ENCODE assay signal across 1 cellular context in the genomic region with DNA sequence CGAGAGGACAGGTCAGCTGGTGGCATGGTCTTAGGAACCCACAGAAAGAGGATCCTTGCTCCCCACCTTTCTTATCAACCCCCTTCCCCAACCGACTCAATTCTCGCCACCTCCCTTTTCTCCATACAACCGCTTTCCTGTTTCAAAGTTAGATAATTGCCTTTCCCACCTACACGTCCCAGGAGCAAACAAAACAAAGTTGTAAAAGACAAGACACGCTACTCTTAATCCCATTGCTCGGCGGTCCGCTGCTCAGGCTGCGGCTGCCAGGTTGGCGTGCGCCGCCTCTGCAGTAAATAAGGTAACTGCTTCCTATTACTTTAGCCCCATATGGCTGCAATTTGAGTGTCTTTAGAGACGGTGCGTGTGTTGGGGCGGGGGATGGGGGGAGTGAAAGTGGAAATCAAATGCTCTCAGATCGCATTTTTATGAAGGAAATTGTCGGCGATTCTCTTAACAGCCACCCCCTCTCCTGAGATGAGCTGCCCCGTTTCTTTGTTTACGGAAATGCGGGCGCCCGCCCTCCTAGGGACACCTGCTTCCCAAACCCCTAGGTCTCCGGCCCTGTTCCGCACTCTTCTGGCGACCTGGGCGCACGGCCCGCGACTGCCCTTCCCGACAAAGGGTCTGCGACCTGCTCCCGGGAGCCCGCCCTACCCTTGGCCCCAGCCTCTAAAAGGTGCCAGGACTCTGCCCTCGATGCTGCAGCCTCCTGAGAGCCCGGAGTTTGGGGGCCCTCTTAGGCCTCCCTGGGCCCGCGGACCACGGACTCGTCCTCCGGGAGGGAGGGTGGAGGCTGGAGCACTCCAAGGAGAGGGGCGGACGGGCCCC.
TF ChIP-seq lines count a peak whose summit lies in the region.

No MANE protein-coding gene starts in this region.

TF ChIP-seq in HepG2, 621 proteins besides CTCF, POLR2A, EP300 and RAD21 (continues in another document):
- TF ChIP-seq RBFOX2 (IDR thresholded peaks at IDR 0.05; ENCODE audit: low read depth, low read length) = no peak
- TF ChIP-seq ZNF589 (CRISPR knock-in tag; conservative IDR thresholded peaks at IDR 0.05) = no peak
- TF ChIP-seq ESRRA (CRISPR knock-in tag; IDR thresholded peaks at IDR 0.05; ENCODE audit: low read depth) = no peak
- TF ChIP-seq ZNF672 (CRISPR knock-in tag; IDR thresholded peaks at IDR 0.05) = no peak
- no peak for TF ChIP-seq ELK4 (CRISPR knock-in tag; IDR thresholded peaks at IDR 0.05; ENCODE audit: borderline replicate concordance)
- TF ChIP-seq, protein P1, sequence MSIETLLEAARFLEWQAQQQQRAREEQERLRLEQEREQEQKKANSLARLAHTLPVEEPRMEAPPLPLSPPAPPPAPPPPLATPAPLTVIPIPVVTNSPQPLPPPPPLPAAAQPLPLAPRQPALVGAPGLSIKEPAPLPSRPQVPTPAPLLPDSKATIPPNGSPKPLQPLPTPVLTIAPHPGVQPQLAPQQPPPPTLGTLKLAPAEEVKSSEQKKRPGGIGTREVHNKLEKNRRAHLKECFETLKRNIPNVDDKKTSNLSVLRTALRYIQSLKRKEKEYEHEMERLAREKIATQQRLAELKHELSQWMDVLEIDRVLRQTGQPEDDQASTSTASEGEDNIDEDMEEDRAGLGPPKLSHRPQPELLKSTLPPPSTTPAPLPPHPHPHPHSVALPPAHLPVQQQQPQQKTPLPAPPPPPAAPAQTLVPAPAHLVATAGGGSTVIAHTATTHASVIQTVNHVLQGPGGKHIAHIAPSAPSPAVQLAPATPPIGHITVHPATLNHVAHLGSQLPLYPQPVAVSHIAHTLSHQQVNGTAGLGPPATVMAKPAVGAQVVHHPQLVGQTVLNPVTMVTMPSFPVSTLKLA (IDR thresholded peaks at IDR 0.05) = no peak
- TF ChIP-seq, protein P2, sequence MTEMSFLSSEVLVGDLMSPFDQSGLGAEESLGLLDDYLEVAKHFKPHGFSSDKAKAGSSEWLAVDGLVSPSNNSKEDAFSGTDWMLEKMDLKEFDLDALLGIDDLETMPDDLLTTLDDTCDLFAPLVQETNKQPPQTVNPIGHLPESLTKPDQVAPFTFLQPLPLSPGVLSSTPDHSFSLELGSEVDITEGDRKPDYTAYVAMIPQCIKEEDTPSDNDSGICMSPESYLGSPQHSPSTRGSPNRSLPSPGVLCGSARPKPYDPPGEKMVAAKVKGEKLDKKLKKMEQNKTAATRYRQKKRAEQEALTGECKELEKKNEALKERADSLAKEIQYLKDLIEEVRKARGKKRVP (CRISPR knock-in tag; IDR thresholded peaks at IDR 0.05) = no peak
- no peak for TF ChIP-seq HOXA7 (CRISPR knock-in tag; IDR thresholded peaks at IDR 0.05)
- TF ChIP-seq, protein P3, sequence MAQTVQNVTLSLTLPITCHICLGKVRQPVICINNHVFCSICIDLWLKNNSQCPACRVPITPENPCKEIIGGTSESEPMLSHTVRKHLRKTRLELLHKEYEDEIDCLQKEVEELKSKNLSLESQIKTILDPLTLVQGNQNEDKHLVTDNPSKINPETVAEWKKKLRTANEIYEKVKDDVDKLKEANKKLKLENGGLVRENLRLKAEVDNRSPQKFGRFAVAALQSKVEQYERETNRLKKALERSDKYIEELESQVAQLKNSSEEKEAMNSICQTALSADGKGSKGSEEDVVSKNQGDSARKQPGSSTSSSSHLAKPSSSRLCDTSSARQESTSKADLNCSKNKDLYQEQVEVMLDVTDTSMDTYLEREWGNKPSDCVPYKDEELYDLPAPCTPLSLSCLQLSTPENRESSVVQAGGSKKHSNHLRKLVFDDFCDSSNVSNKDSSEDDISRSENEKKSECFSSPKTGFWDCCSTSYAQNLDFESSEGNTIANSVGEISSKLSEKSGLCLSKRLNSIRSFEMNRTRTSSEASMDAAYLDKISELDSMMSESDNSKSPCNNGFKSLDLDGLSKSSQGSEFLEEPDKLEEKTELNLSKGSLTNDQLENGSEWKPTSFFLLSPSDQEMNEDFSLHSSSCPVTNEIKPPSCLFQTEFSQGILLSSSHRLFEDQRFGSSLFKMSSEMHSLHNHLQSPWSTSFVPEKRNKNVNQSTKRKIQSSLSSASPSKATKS (CRISPR knock-in tag; IDR thresholded peaks at IDR 0.05) = no peak
- no peak for TF ChIP-seq STAG1 (CRISPR knock-in tag; IDR thresholded peaks at IDR 0.05)
- TF ChIP-seq HMG20B (CRISPR knock-in tag; conservative IDR thresholded peaks at IDR 0.05) = no peak
- no peak for TF ChIP-seq BCL6 (CRISPR knock-in tag; IDR thresholded peaks at IDR 0.05)
- no peak for TF ChIP-seq CEBPG (CRISPR knock-in tag; IDR thresholded peaks at IDR 0.05)
- TF ChIP-seq ZNF331 (CRISPR knock-in tag; IDR thresholded peaks at IDR 0.05) = no peak
- TF ChIP-seq ZNF879 (CRISPR knock-in tag; IDR thresholded peaks at IDR 0.05) = 0 out of 2 replicates have a peak, but pooled peaks have one; percentile 42
- TF ChIP-seq, protein P4, sequence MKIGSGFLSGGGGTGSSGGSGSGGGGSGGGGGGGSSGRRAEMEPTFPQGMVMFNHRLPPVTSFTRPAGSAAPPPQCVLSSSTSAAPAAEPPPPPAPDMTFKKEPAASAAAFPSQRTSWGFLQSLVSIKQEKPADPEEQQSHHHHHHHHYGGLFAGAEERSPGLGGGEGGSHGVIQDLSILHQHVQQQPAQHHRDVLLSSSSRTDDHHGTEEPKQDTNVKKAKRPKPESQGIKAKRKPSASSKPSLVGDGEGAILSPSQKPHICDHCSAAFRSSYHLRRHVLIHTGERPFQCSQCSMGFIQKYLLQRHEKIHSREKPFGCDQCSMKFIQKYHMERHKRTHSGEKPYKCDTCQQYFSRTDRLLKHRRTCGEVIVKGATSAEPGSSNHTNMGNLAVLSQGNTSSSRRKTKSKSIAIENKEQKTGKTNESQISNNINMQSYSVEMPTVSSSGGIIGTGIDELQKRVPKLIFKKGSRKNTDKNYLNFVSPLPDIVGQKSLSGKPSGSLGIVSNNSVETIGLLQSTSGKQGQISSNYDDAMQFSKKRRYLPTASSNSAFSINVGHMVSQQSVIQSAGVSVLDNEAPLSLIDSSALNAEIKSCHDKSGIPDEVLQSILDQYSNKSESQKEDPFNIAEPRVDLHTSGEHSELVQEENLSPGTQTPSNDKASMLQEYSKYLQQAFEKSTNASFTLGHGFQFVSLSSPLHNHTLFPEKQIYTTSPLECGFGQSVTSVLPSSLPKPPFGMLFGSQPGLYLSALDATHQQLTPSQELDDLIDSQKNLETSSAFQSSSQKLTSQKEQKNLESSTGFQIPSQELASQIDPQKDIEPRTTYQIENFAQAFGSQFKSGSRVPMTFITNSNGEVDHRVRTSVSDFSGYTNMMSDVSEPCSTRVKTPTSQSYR (CRISPR knock-in tag; IDR thresholded peaks at IDR 0.05; ENCODE audit: borderline replicate concordance) = no peak
- TF ChIP-seq, protein P5, sequence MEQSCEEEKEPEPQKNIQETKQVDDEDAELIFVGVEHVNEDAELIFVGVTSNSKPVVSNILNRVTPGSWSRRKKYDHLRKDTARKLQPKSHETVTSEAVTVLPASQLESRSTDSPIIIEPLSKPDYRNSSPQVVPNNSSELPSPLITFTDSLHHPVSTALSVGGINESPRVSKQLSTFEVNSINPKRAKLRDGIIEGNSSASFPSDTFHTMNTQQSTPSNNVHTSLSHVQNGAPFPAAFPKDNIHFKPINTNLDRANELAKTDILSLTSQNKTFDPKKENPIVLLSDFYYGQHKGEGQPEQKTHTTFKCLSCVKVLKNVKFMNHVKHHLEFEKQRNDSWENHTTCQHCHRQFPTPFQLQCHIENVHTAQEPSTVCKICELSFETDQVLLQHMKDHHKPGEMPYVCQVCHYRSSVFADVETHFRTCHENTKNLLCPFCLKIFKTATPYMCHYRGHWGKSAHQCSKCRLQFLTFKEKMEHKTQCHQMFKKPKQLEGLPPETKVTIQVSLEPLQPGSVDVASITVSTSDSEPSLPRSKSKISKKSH (CRISPR knock-in tag; IDR thresholded peaks at IDR 0.05; ENCODE audit: borderline replicate concordance) = no peak
- TF ChIP-seq ARNTL (CRISPR knock-in tag; IDR thresholded peaks at IDR 0.05) = no peak
- TF ChIP-seq REXO4 (CRISPR knock-in tag; IDR thresholded peaks at IDR 0.05; ENCODE audit: borderline replicate concordance) = no peak
- no peak; the same call in 1 of the 2 replicates for TF ChIP-seq THAP7 (CRISPR knock-in tag; IDR thresholded peaks at IDR 0.05)
- TF ChIP-seq, protein P6, sequence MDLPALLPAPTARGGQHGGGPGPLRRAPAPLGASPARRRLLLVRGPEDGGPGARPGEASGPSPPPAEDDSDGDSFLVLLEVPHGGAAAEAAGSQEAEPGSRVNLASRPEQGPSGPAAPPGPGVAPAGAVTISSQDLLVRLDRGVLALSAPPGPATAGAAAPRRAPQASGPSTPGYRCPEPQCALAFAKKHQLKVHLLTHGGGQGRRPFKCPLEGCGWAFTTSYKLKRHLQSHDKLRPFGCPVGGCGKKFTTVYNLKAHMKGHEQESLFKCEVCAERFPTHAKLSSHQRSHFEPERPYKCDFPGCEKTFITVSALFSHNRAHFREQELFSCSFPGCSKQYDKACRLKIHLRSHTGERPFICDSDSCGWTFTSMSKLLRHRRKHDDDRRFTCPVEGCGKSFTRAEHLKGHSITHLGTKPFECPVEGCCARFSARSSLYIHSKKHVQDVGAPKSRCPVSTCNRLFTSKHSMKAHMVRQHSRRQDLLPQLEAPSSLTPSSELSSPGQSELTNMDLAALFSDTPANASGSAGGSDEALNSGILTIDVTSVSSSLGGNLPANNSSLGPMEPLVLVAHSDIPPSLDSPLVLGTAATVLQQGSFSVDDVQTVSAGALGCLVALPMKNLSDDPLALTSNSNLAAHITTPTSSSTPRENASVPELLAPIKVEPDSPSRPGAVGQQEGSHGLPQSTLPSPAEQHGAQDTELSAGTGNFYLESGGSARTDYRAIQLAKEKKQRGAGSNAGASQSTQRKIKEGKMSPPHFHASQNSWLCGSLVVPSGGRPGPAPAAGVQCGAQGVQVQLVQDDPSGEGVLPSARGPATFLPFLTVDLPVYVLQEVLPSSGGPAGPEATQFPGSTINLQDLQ (CRISPR knock-in tag; IDR thresholded peaks at IDR 0.05) = no peak
- TF ChIP-seq FOXA1 (IDR thresholded peaks at IDR 0.05) = no peak
- no peak; the same call in 1 of the 2 replicates for TF ChIP-seq FOXA1 (CRISPR knock-in tag; IDR thresholded peaks at IDR 0.05)
- TF ChIP-seq ZNF256 (CRISPR knock-in tag; conservative IDR thresholded peaks at IDR 0.05) = no peak
- no peak for TF ChIP-seq SSRP1 (CRISPR knock-in tag; IDR thresholded peaks at IDR 0.05)
- no peak for TF ChIP-seq ZNF142 (CRISPR knock-in tag; IDR thresholded peaks at IDR 0.05)
- TF ChIP-seq NRL (CRISPR knock-in tag; IDR thresholded peaks at IDR 0.05; ENCODE audit: borderline replicate concordance) = no peak
- TF ChIP-seq ZNF24 (IDR thresholded peaks at IDR 0.05) = no peak
- TF ChIP-seq ZNF678 (CRISPR knock-in tag; IDR thresholded peaks at IDR 0.05) = no peak
- TF ChIP-seq KDM5A (IDR thresholded peaks at IDR 0.05; ENCODE audit: borderline replicate concordance, low read length) = no peak
- no peak for TF ChIP-seq HDAC6 (IDR thresholded peaks at IDR 0.05; ENCODE audit: low read depth, low read length)
